ENCODE assay signal across 8 cellular contexts in genomic region chr1:226186124-226187018, GRCh38. TPM values are rescaled to one million over a fixed set of nuclear protein-coding genes. Genes with fewer than 3 reads are reported as not detected.
DNase-seq lines count a peak whose midpoint lies in the region; ATAC-seq and TF ChIP-seq lines count a peak whose summit lies in the region.

TSS of gene ACBD3 (minus strand) at chr1:226186741. CDS start at chr1:226186675, 66 bp downstream.

- CTCF ChIA-PET in activated CD4-positive, alpha-beta T cell treated with anti-CD3 and anti-CD28 coated beads for 36 hours (lab: Charles Lee): interaction anchor here (0.6 to 1.3 kb wide), 8 partner anchors 9 to 222 kb away, joined by 3 to 4 read pairs (median 3); partner anchors contain the start of gene LIN9

- POLR2A ChIA-PET in activated CD4-positive, alpha-beta T cell treated with anti-CD3 and anti-CD28 coated beads for 36 hours (lab: Charles Lee): no interaction called here

- peaks cover 9% of the 10 kb centered on the region for H3K36me3 ChIP-seq in BE2C

- H3K9me3 ChIP-seq in BE2C: no peaks in the 10 kb centered on the region

- H3K4me1 Mint-ChIP-seq in activated CD4-positive, alpha-beta T cell treated with anti-CD3 and anti-CD28 coated beads for 36 hours: peaks cover 36% of the 10 kb centered on the region

- no peaks in the 10 kb centered on the region; the same call in 1 of the 2 replicates for H3K4me1 ChIP-seq in BE2C

- H3K27me3 ChIP-seq in BE2C: no peaks in the 10 kb centered on the region

- TF ChIP-seq CTCF in BE2C (IDR thresholded peaks at IDR 0.05; ENCODE audit: low read depth, low read length): no peak
- peak; percentile 19 for TF ChIP-seq CTCF in choroid plexus epithelial cell (conservative IDR thresholded peaks at IDR 0.05; ENCODE audit: low read depth, low read length)

- peaks cover 14% of the 10 kb centered on the region for H3K36me3 Mint-ChIP-seq in activated CD4-positive, alpha-beta T cell treated with anti-CD3 and anti-CD28 coated beads for 36 hours (ENCODE audit: low read depth)

- peak; percentile 77 for ATAC-seq in HG03457 (IDR thresholded peaks at IDR 0.05; ENCODE audit: unreplicated experiment)
- peak; percentile 97 for ATAC-seq in activated CD4-positive, alpha-beta T cell treated with anti-CD3 and anti-CD28 coated beads for 36 hours

- DNase-seq in BE2C (peak; percentile 90), GM19240 (ENCODE audit: insufficient read length, low spot score) (peak; percentile 87), NCI-H524 treated with DMSO at 0.1 percent for 48 hours (lab: John Stamatoyannopoulos, UW) (peak; percentile 49), choroid plexus epithelial cell (ENCODE audit: low read depth) (peak; percentile 87), kidney tubule cell (ENCODE audit: low spot score) (peak; percentile 86)
- DNase-seq in activated CD4-positive, alpha-beta T cell treated with anti-CD3 and anti-CD28 coated beads for 36 hours: peak; percentile 91
- peak; percentile 46 to 61 for DNase-seq in stimulated activated CD4-positive, alpha-beta T cell treated with anti-CD3 and anti-CD28 coated beads, Interleukin-1b, Interleukin-23, amount 100 ng/mL, for 1 hour (ENCODE audit: low read depth in 2 of 2)

- H3K4me3 ChIP-seq in BE2C (ENCODE audit: low read depth, low read length) (peak within 1 kb of the TSS; percentile 93), choroid plexus epithelial cell (ENCODE audit: low read depth, low read length) (peak within 1 kb of the TSS; percentile 94)

- H3K27ac Mint-ChIP-seq in activated CD4-positive, alpha-beta T cell treated with anti-CD3 and anti-CD28 coated beads for 36 hours: peak within 1 kb of the TSS; percentile 92

- H3K27me3 Mint-ChIP-seq in activated CD4-positive, alpha-beta T cell treated with anti-CD3 and anti-CD28 coated beads for 36 hours: no peaks in the 10 kb centered on the region

- H3K4me3 Mint-ChIP-seq in activated CD4-positive, alpha-beta T cell treated with anti-CD3 and anti-CD28 coated beads for 36 hours: peak within 1 kb of the TSS; percentile 91

- no peaks in the 10 kb centered on the region for H3K9me3 Mint-ChIP-seq in activated CD4-positive, alpha-beta T cell treated with anti-CD3 and anti-CD28 coated beads for 36 hours (ENCODE audit: low read depth)

- intact Hi-C loops in activated CD4-positive, alpha-beta T cell treated with anti-CD3 and anti-CD28 coated beads for 36 hours (cut with DNase I, micrococcal nuclease): loop anchor here (1.0 to 10.0 kb wide), 9 partner anchors 61 to 558 kb away; partner anchors contain the start of genes H3-3A (in 2 of the 2), SDE2 (in 2 of the 2), LIN9 (in 1 of the 2) and PARP1 (in 1 of the 2)

RNA-seq across cellular contexts. Expression of gene ACBD3, which starts in this region (rescaled TPM):
- 67.4 TPM for polyA plus RNA-seq in BE2C (2012; ENCODE audit: insufficient read depth, insufficient read length, low read depth)
- total RNA-seq in activated CD4-positive, alpha-beta T cell treated with anti-CD3 and anti-CD28 coated beads for 36 hours: 10 to 100 TPM; 17.0 to 20.2 TPM

Comparison
In these comparisons a context has a peak if more than half of its experiments do, and no peak if none do; other contexts are left out.
1. Peak in every context shown above with its lines: DNase-seq, ATAC-seq and H3K4me3 ChIP-seq.